In genomic region chr19:29040951-29041350, GRCh38 we compare ENCODE assay signal across 20 cellular contexts.
A peak's percentile ranks its signal among the peaks of the same experiment; 100 is the strongest.
DNase-seq lines count a peak whose midpoint lies in the region.
"Had no signal": no experiment of that assay in that cellular context is flagged by ENCODE, and none has a peak within 500 bp of the region (broad histone marks: within the 10 kb centered on the region; RNA-seq: fewer than 3 reads in every experiment).

No MANE protein-coding gene starts in this region.

- H3K4me1 Mint-ChIP-seq in immature natural killer cell, result no peaks in the 10 kb centered on the region
- H3K4me1 Mint-ChIP-seq: naive B cell had no signal

- peaks cover 0 to 8% (median 4%) of the 10 kb centered on the region in 3 donors for H3K27me3 Mint-ChIP-seq in immature natural killer cell (ENCODE audit: low read depth in 3 of 3)
- H3K27me3 Mint-ChIP-seq: naive B cell; stimulated activated naive CD8-positive, alpha-beta T cell treated with anti-CD3 and anti-CD28 coated beads, Interleukin-15, Interleukin-2, amounts not matched to agents 100 ng/mL and 50 ng/mL, for 24 hours had no signal

- H3K27ac Mint-ChIP-seq in immature natural killer cell, result no peak overlapping the region
- H3K27ac Mint-ChIP-seq: activated naive CD8-positive, alpha-beta T cell; activated T-helper 1 cell treated with anti-CD3 and anti-CD28 coated beads, Interleukin-12 subunit alpha, Interleukin-12 subunit beta, Interleukin-2, Interleukin-4 antibody, amounts not matched to agents 30 ng/mL and 10 ng/mL and 1 ng/mL, durations not matched to agents 14 hours and 24 hours and 36 hours; naive B cell; progenitor cell of endocrine pancreas; stimulated activated naive CD8-positive, alpha-beta T cell treated with anti-CD3 and anti-CD28 coated beads, Interleukin-15, Interleukin-2, amounts not matched to agents 100 ng/mL and 50 ng/mL, for 24 hours had no signal

- no peaks in the 10 kb centered on the region for H3K36me3 Mint-ChIP-seq in immature natural killer cell
- H3K36me3 Mint-ChIP-seq: activated naive CD8-positive, alpha-beta T cell; naive B cell had no signal

- no peaks in the 10 kb centered on the region for H3K9me3 Mint-ChIP-seq in immature natural killer cell
- H3K9me3 Mint-ChIP-seq: activated T-helper 1 cell treated with anti-CD3 and anti-CD28 coated beads, Interleukin-12 subunit alpha, Interleukin-12 subunit beta, Interleukin-2, Interleukin-4 antibody, amounts not matched to agents 30 ng/mL and 10 ng/mL and 1 ng/mL, durations not matched to agents 14 hours and 24 hours and 36 hours had no signal

- H3K4me3 Mint-ChIP-seq in immature natural killer cell, result no peak overlapping the region
- H3K4me3 Mint-ChIP-seq: activated naive CD8-positive, alpha-beta T cell; activated T-helper 1 cell treated with anti-CD3 and anti-CD28 coated beads, Interleukin-12 subunit alpha, Interleukin-12 subunit beta, Interleukin-2, Interleukin-4 antibody, amounts not matched to agents 30 ng/mL and 10 ng/mL and 1 ng/mL, durations not matched to agents 14 hours and 24 hours and 36 hours; naive B cell; stimulated activated naive CD8-positive, alpha-beta T cell treated with anti-CD3 and anti-CD28 coated beads, Interleukin-15, Interleukin-2, amounts not matched to agents 100 ng/mL and 50 ng/mL, for 24 hours had no signal

- DNase-seq in NCI-H2171 treated with DMSO at 0.1 percent for 48 hours (lab: John Stamatoyannopoulos, UW) (peak; percentile 10), NCI-H2171 (lab: John Stamatoyannopoulos, UW) (no peak), NCI-H748 treated with DMSO at 0.1 percent for 48 hours (lab: John Stamatoyannopoulos, UW) (peak; percentile 27), iPS-NIHi7 (ENCODE audit: extremely low spot score) (peak; percentile 75), nucleus accumbens (lab: John Stamatoyannopoulos, UW) (no peak), immature natural killer cell (no peak), GM19240 (ENCODE audit: insufficient read length, low spot score) (no peak), COLO829 (ENCODE audit: low spot score) (no peak)
- DNase-seq: BE2C, GDM1, heart right ventricle, IMR-90, mesenchymal stem cell, naive B cell, NCI-H1930, transverse colon had no signal

Comparison
In these comparisons a context has a peak if more than half of its experiments do, and no peak if none do; other contexts are left out.
1. DNase-seq: peak in NCI-H2171 treated with DMSO at 0.1 percent for 48 hours (single experiment), NCI-H748 treated with DMSO at 0.1 percent for 48 hours (single experiment) and iPS-NIHi7 (single experiment); none in NCI-H2171 (single experiment), nucleus accumbens (0 of 56), immature natural killer cell (0 of 3), GM19240 (single experiment) and COLO829 (single experiment).